ENCODE assay signal across 19 cellular contexts in the genomic region with DNA sequence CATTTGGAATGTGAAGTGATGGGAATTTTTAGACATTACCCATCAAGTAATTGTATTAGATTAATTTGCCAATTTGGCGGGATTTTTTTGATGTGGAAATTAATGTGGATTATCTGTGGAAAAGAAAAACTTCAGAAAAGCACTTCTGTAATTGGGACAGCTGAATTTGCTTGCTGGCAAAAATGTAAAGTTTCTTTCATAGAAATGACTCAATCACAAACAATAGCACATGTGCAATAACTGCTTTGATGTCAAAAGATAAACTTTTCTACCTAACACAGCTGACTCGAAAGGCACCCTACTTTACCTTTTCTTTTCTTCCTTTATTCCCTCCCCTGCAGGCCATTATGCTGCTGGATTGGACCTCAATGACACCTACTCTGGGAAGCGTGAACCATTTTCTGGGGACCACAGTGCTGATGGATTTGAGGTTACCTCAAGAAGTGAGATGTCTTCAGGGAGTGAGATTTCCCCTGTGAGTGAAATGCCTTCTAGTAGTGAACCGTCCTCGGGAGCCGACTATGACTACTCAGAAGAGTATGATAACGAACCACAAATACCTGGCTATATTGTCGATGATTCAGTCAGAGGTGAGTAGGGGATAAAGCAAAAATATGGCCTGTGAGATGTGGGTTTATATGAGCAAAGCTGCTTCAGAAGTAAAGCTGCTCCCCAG. TPM values are rescaled to one million over a fixed set of nuclear protein-coding genes. Genes with fewer than 3 reads are reported as not detected.
DNase-seq lines count a peak whose midpoint lies in the region; ATAC-seq and TF ChIP-seq lines count a peak whose summit lies in the region.
"Had no signal": no experiment of that assay in that cellular context is flagged by ENCODE, and none has a peak within 500 bp of the region (broad histone marks: within the 10 kb centered on the region; RNA-seq: fewer than 3 reads in every experiment).

No MANE protein-coding gene starts in this region.

- H3K36me3 ChIP-seq in GM23338 (ENCODE audit: insufficient read depth) (no peaks in the 10 kb centered on the region), smooth muscle cell (ENCODE audit: low read depth) (no peaks in the 10 kb centered on the region), left lung (no peaks in the 10 kb centered on the region), upper lobe of left lung (no peaks in the 10 kb centered on the region)
- H3K36me3 ChIP-seq: BE2C, HAP-1, right atrium auricular region had no signal

- H3K4me2 ChIP-seq in GM23338 (peak overlapping the region; percentile 97), smooth muscle cell (peak overlapping the region; percentile 89)

- intact Hi-C loops in left lung (cut with DNase I), result no loop called here

- no peaks in the 10 kb centered on the region for H4K20me1 ChIP-seq in GM23338 (replicated peaks; ENCODE audit: insufficient read depth)
- no peaks in the 10 kb centered on the region for H4K20me1 ChIP-seq in smooth muscle cell (ENCODE audit: low read depth)

- H3K9me3 Mint-ChIP-seq in GM23338, result no peaks in the 10 kb centered on the region
- no peaks in the 10 kb centered on the region for H3K9me3 Mint-ChIP-seq in activated T-helper 17 cell treated with anti-CD3 and anti-CD28 coated beads, Interleukin-2, amount 50 U/mL, for 72 hours
- H3K9me3 Mint-ChIP-seq: activated naive CD8-positive, alpha-beta T cell treated with anti-CD3 and anti-CD28 coated beads, Interleukin-2, amount 50 U/mL, for 24 hours; neural crest cell had no signal

- no peaks in the 10 kb centered on the region for H3K79me2 ChIP-seq in GM23338 (replicated peaks; ENCODE audit: insufficient read depth)
- H3K79me2 ChIP-seq in smooth muscle cell (ENCODE audit: low read depth), result no peaks in the 10 kb centered on the region

- peaks cover 16% of the 10 kb centered on the region for H3K4me1 Mint-ChIP-seq in GM23338
- peaks cover 6% of the 10 kb centered on the region for H3K4me1 Mint-ChIP-seq in activated T-helper 17 cell treated with anti-CD3 and anti-CD28 coated beads, Interleukin-2, amount 50 U/mL, for 72 hours

- H3K36me3 Mint-ChIP-seq in GM23338 (ENCODE audit: low read depth), result no peaks in the 10 kb centered on the region
- peaks cover 17% of the 10 kb centered on the region for H3K36me3 Mint-ChIP-seq in activated T-helper 17 cell treated with anti-CD3 and anti-CD28 coated beads, Interleukin-2, amount 50 U/mL, for 72 hours (ENCODE audit: low read depth)

- no peak overlapping the region for H3K4me3 Mint-ChIP-seq in GM23338
- peak overlapping the region; percentile 29 for H3K4me3 Mint-ChIP-seq in activated T-helper 17 cell treated with anti-CD3 and anti-CD28 coated beads, Interleukin-2, amount 50 U/mL, for 72 hours

- 58% methylated on average over 8 of the region's 8 CpGs for WGBS in smooth muscle cell (ENCODE audit: low lambda C conversion rate)
- WGBS in upper lobe of left lung, 2 donors, result 96 to 97% methylated on average over 8 of the region's 8 CpGs

- TF ChIP-seq EP300 in upper lobe of left lung (IDR thresholded peaks at IDR 0.05), result no peak

- H3K27ac ChIP-seq in GM23338 (ENCODE audit: low read depth), result no peak overlapping the region
- peak overlapping the region; percentile 52 for H3K27ac ChIP-seq in smooth muscle cell (ENCODE audit: low read depth)
- H3K27ac ChIP-seq in left lung, result peak overlapping the region in 1 of 2 donors; percentile 89
- H3K27ac ChIP-seq in upper lobe of left lung, result no peak overlapping the region

- H3K27me3 Mint-ChIP-seq in GM23338 (ENCODE audit: insufficient read depth, low read depth, poor library complexity), result peaks cover 17% of the 10 kb centered on the region
- H3K27me3 Mint-ChIP-seq in activated T-helper 17 cell treated with anti-CD3 and anti-CD28 coated beads, Interleukin-2, amount 50 U/mL, for 72 hours, result no peaks in the 10 kb centered on the region

- TF ChIP-seq CTCF in GM23338 (conservative IDR thresholded peaks at IDR 0.05; ENCODE audit: low read depth in 2 of 2), result no peak
- TF ChIP-seq CTCF in fibroblast of mammary gland (conservative IDR thresholded peaks at IDR 0.05; ENCODE audit: control insufficient read depth, insufficient read depth, low read depth, low read length), result no peak
- no peak for TF ChIP-seq CTCF in smooth muscle cell (IDR thresholded peaks at IDR 0.05; ENCODE audit: borderline replicate concordance, insufficient read depth, poor library complexity, severe bottlenecking)
- no peak for TF ChIP-seq CTCF in left lung (IDR thresholded peaks at IDR 0.05)
- no peak for TF ChIP-seq CTCF in upper lobe of left lung (IDR thresholded peaks at IDR 0.05)

- H3F3A ChIP-seq in GM23338 (replicated peaks; ENCODE audit: low read depth), result peaks cover 5% of the 10 kb centered on the region; the same call in 1 of the 2 replicates
- H3F3A ChIP-seq in smooth muscle cell (ENCODE audit: low read depth), result no peaks in the 10 kb centered on the region

- H3K9me3 ChIP-seq in smooth muscle cell (replicated peaks; ENCODE audit: low read depth) (no peaks in the 10 kb centered on the region), left lung (no peaks in the 10 kb centered on the region), upper lobe of left lung (no peaks in the 10 kb centered on the region)
- H3K9me3 ChIP-seq: BE2C, HAP-1, right atrium auricular region had no signal

- ATAC-seq in GM23338 (no peak), left lung (no peak), GM21381 (IDR thresholded peaks at IDR 0.05; ENCODE audit: unreplicated experiment) (no peak), upper lobe of left lung (ENCODE audit: low FRiP score in 2 of 2) (no peak)
- no peak for ATAC-seq in activated T-helper 17 cell treated with anti-CD3 and anti-CD28 coated beads, Interleukin-2, amount 50 U/mL, for 72 hours (replicated peaks)
- ATAC-seq: activated naive CD8-positive, alpha-beta T cell treated with anti-CD3 and anti-CD28 coated beads, Interleukin-2, amount 50 U/mL, for 24 hours had no signal

- peaks cover 27% of the 10 kb centered on the region for H3K27me3 ChIP-seq in GM23338 (ENCODE audit: insufficient read depth)
- H3K27me3 ChIP-seq in smooth muscle cell (ENCODE audit: low read depth), result no peaks in the 10 kb centered on the region
- no peaks in the 10 kb centered on the region for H3K27me3 ChIP-seq in left lung
- no peaks in the 10 kb centered on the region for H3K27me3 ChIP-seq in upper lobe of left lung
- H3K27me3 ChIP-seq: right atrium auricular region had no signal

- DNase-seq in GM23338 (ENCODE audit: low spot score), result no peak
- no peak for DNase-seq in fibroblast of mammary gland (ENCODE audit: low read depth)
- DNase-seq in smooth muscle cell (lab: John Stamatoyannopoulos, UW; ENCODE audit: unreplicated experiment), result no peak
- DNase-seq in left lung, result no peak
- DNase-seq in upper lobe of left lung, result no peak
- DNase-seq in NCI-H526 treated with DMSO at 0.1 percent for 48 hours (lab: John Stamatoyannopoulos, UW), result no peak
- DNase-seq: activated CD4-positive, alpha-beta T cell treated with anti-CD3 and anti-CD28 coated beads, Interleukin-2, amount 50 U/mL, for 4 hours; activated naive CD8-positive, alpha-beta T cell treated with anti-CD3 and anti-CD28 coated beads, Interleukin-2, amount 50 U/mL, for 24 hours; activated T-cell treated with anti-CD3 and anti-CD28 coated beads, Interleukin-2, amount 50 U/mL, for 48 hours; BE2C; cerebellar nuclear complex; DMS153; NCI-H2081; NCI-H510A had no signal

- H3K4me3 ChIP-seq in GM23338, result peak overlapping the region; percentile 73; the same call in 1 of the 2 replicates
- peak overlapping the region; percentile 81 for H3K4me3 ChIP-seq in fibroblast of mammary gland (ENCODE audit: control insufficient read depth, low read depth, low read length)
- H3K4me3 ChIP-seq in smooth muscle cell, result peak overlapping the region; percentile 69
- peak overlapping the region in 1 of 2 donors; percentile 56 for H3K4me3 ChIP-seq in left lung
- H3K4me3 ChIP-seq in upper lobe of left lung, result peak overlapping the region in 2 of 4 donors; percentile 68 to 81
- H3K4me3 ChIP-seq: HAP-1 had no signal

- H2AFZ ChIP-seq in GM23338, result no peak overlapping the region
- no peak overlapping the region for H2AFZ ChIP-seq in smooth muscle cell (ENCODE audit: low read depth)

- no peak overlapping the region for H3K9ac ChIP-seq in smooth muscle cell (ENCODE audit: low read depth)

- TF ChIP-seq POLR2A in upper lobe of left lung (IDR thresholded peaks at IDR 0.05), result no peak

- no peaks in the 10 kb centered on the region for H3K9me2 ChIP-seq in GM23338 (ENCODE audit: insufficient read depth)

- H3K27ac Mint-ChIP-seq in GM23338, result no peak overlapping the region
- no peak overlapping the region for H3K27ac Mint-ChIP-seq in activated T-helper 17 cell treated with anti-CD3 and anti-CD28 coated beads, Interleukin-2, amount 50 U/mL, for 72 hours

- H3K4me1 ChIP-seq in GM23338 (ENCODE audit: insufficient read depth) (peaks cover 15% of the 10 kb centered on the region), smooth muscle cell (ENCODE audit: low read depth) (peaks cover 6% of the 10 kb centered on the region), left lung (peaks cover 0 to 22% of the 10 kb centered on the region in 2 donors), upper lobe of left lung (peaks cover 0 to 22% (median 5%) of the 10 kb centered on the region in 4 donors)
- H3K4me1 ChIP-seq: BE2C, right atrium auricular region had no signal

TF ChIP-seq in GM23338, 12 proteins besides CTCF, POLR2A, EP300 and RAD21 (continues in another document):
- TF ChIP-seq POLR2AphosphoS5 (IDR thresholded peaks at IDR 0.05; ENCODE audit: low read depth) (no peak), EZH2 (IDR thresholded peaks at IDR 0.05; ENCODE audit: low read depth, unreplicated experiment) (no peak), NANOG (IDR thresholded peaks at IDR 0.05; ENCODE audit: borderline replicate concordance) (no peak), ZNF331 (CRISPR knock-in tag; IDR thresholded peaks at IDR 0.05; ENCODE audit: low read depth) (no peak)

RNA-seq across cellular contexts. Expression of a gene that starts 1.4 kb away (rescaled TPM):
- total RNA-seq in GM23338 (2014; rRNA removed; shearing (Covaris generic)), result not detected in 2 replicates
- polyA plus RNA-seq in GM23338 (2016; fragmentation: Nextera tagmentation; extraction: Ambion mirVana) (0.45 TPM in 1 of 2 replicates, not detected in the other), smooth muscle cell (83.5 and 86.9 TPM in 2 replicates)
- total RNA-seq in activated T-helper 17 cell treated with anti-CD3 and anti-CD28 coated beads, Interleukin-2, amount 50 U/mL, for 72 hours, result under 1 TPM; 0.80 to 0.85 TPM
- total RNA-seq in smooth muscle cell (58.6 and 123 TPM in 2 replicates), left lung (100 to 1,000 TPM in 1 of 2 donors, 10 to 100 TPM in 1; 16.8 to 130 TPM), upper lobe of left lung (10 to 100 TPM; 13.6 to 54.7 (median 37.0) TPM)
- total RNA-seq: neural crest cell had no signal

Comparison
In these comparisons a context has a peak if more than half of its experiments do, and no peak if none do; other contexts are left out.
1. RNA of a gene that starts 1.4 kb away (total RNA-seq): 16.8 to 130 TPM in left lung, 58.6 to 123 TPM in smooth muscle cell and 13.6 to 54.7 TPM in upper lobe of left lung; 0.80 to 0.85 TPM in activated T-helper 17 cell treated with anti-CD3 and anti-CD28 coated beads, Interleukin-2, amount 50 U/mL, for 72 hours and not detected in GM23338; every median in the first group is over 4 times any median in the second.